Comparison of ENCODE assay signal across 27 cellular contexts in the genomic region with DNA sequence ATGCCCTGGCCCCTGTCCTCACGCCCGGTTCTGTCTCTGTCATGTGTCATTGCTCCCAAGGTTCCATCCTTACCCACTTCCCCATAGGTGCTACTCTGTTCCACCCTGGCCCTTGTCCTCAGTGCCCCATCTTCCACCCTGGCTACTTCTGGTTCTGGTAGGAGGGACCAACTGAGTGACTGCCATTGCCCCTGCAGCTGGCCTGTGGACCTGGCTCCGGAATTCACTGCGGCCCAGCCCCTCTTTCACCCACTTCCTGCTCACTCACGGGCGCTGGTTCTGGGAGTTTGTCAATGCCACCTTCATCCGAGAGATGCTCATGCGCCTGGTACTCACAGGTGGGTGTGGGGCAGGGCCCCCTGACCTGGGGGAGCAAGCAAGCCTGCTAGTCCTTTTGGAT.
"Had no signal": no experiment of that assay in that cellular context is flagged by ENCODE, and none has a peak within 500 bp of the region (broad histone marks: within the 10 kb centered on the region; RNA-seq: fewer than 3 reads in every experiment).

No MANE protein-coding gene starts in this region.

- H3K4me3 Mint-ChIP-seq: activated CD4-positive, alpha-beta memory T cell treated with anti-CD3 and anti-CD28 coated beads, Interleukin-2, amount 10 ng/mL, durations not matched to agents 7 days and 5 days; activated CD4-positive, alpha-beta T cell treated with anti-CD3 and anti-CD28 coated beads, Interleukin-2, amount 10 ng/mL, durations not matched to agents 24 days and 14 days; activated T-helper 1 cell treated with anti-CD3 and anti-CD28 coated beads, Interleukin-12 subunit alpha, Interleukin-12 subunit beta, Interleukin-2, Interleukin-4 antibody, amounts not matched to agents 30 ng/mL and 10 ng/mL and 1 ng/mL, durations not matched to agents 14 hours and 24 hours and 36 hours; brain; effector memory CD8-positive, alpha-beta T cell; nephron; stimulated activated naive B cell treated with anti-CD40 and anti-IgM and Interleukin-4, amounts not matched to agents 10 μg/mL and 1 μg/mL and 100 μg/mL, for 72 hours had no signal

- FAIRE-seq: endothelial cell of umbilical vein, frontal cortex had no signal

- ATAC-seq: activated CD4-positive, CD25-positive, alpha-beta regulatory T cell treated with anti-CD3 and anti-CD28 coated beads, Interleukin-2, amount 50 U/mL, for 24 hours; effector memory CD8-positive, alpha-beta T cell; esophagus mucosa; left lung; sciatic nerve; stimulated activated naive B cell treated with anti-CD40 and anti-IgM and Interleukin-4, amounts not matched to agents 10 μg/mL and 1 μg/mL and 100 μg/mL, for 72 hours had no signal

- H3K9me3 Mint-ChIP-seq: activated CD4-positive, alpha-beta T cell treated with anti-CD3 and anti-CD28 coated beads, Interleukin-2, amount 10 ng/mL, durations not matched to agents 24 days and 14 days; brain; nephron had no signal

- H3K4me2 ChIP-seq: hepatocyte, smooth muscle cell had no signal

- H3K27ac ChIP-seq: hepatocyte, left lung had no signal

- H2AFZ ChIP-seq: hepatocyte had no signal

- H3K36me3 ChIP-seq: left lung had no signal

- H3K79me2 ChIP-seq: hepatocyte had no signal

- H3K4me3 ChIP-seq: hepatocyte, left lung, smooth muscle cell had no signal

- H3K27me3 ChIP-seq: hepatocyte, left lung had no signal

- H3K27me3 Mint-ChIP-seq: activated CD4-positive, alpha-beta T cell treated with anti-CD3 and anti-CD28 coated beads, Interleukin-2, amount 10 ng/mL, durations not matched to agents 24 days and 14 days; stimulated activated naive B cell treated with anti-CD40 and anti-IgM and Interleukin-4, amounts not matched to agents 10 μg/mL and 1 μg/mL and 100 μg/mL, for 72 hours had no signal

- H3K27ac Mint-ChIP-seq: activated CD4-positive, alpha-beta memory T cell treated with anti-CD3 and anti-CD28 coated beads, Interleukin-2, amount 10 ng/mL, durations not matched to agents 7 days and 5 days; activated CD4-positive, alpha-beta T cell treated with anti-CD3 and anti-CD28 coated beads, Interleukin-2, amount 10 ng/mL, durations not matched to agents 24 days and 14 days; activated T-helper 1 cell treated with anti-CD3 and anti-CD28 coated beads, Interleukin-12 subunit alpha, Interleukin-12 subunit beta, Interleukin-2, Interleukin-4 antibody, amounts not matched to agents 30 ng/mL and 10 ng/mL and 1 ng/mL, durations not matched to agents 14 hours and 24 hours and 36 hours; brain; effector memory CD8-positive, alpha-beta T cell; nephron; stimulated activated naive B cell treated with anti-CD40 and anti-IgM and Interleukin-4, amounts not matched to agents 10 μg/mL and 1 μg/mL and 100 μg/mL, for 72 hours had no signal

- DNase-seq: activated CD4-positive, alpha-beta memory T cell treated with anti-CD3 and anti-CD28 coated beads, Interleukin-2, amount 10 ng/mL, durations not matched to agents 7 days and 5 days; activated CD4-positive, alpha-beta T cell treated with anti-CD3 and anti-CD28 coated beads, Interleukin-2, amount 10 ng/mL, durations not matched to agents 24 days and 14 days; activated gamma-delta T cell; activated naive CD4-positive, alpha-beta T cell treated with anti-CD3 and anti-CD28 coated beads, Interleukin-2, amount 50 U/mL, for 16 hours; aorta; effector memory CD8-positive, alpha-beta T cell; glutamatergic neuron; kidney glomerular epithelial cell; left lung; midbrain; nucleus accumbens; stimulated activated CD4-positive, alpha-beta T cell treated with anti-CD3 and anti-CD28 coated beads, Interleukin-2, amount 100 ng/mL, for 48 hours; stimulated activated CD8-positive, alpha-beta memory T cell treated with anti-CD3 and anti-CD28 coated beads, Interleukin-4, amount 100 ng/mL, for 48 hours; stimulated activated naive B cell treated with anti-CD40 and anti-IgM and Interleukin-4, amounts not matched to agents 10 μg/mL and 1 μg/mL and 100 μg/mL, for 72 hours; SW 1271; T-helper 2 cell; trophoblast cell had no signal

- H3K4me1 Mint-ChIP-seq: activated CD4-positive, alpha-beta memory T cell treated with anti-CD3 and anti-CD28 coated beads, Interleukin-2, amount 10 ng/mL, durations not matched to agents 7 days and 5 days had no signal

- H3K36me3 Mint-ChIP-seq: brain had no signal
